Comparison of ENCODE assay signal across 1 cellular context in genomic region chr4:99022566-99022965, GRCh38.
TF ChIP-seq lines count a peak whose summit lies in the region.

No MANE protein-coding gene starts in this region.

TF ChIP-seq in endothelial cell of umbilical vein, 7 proteins besides CTCF, POLR2A, EP300 and RAD21:
- TF ChIP-seq MYC (IDR thresholded peaks at IDR 0.05; ENCODE audit: low read depth, low read length) (no peak), POLR2AphosphoS5 (IDR thresholded peaks at IDR 0.05; ENCODE audit: insufficient read depth, low read depth, low read length) (no peak), FOS (IDR thresholded peaks at IDR 0.05; ENCODE audit: borderline replicate concordance, insufficient read depth, low read length) (no peak)
- TF ChIP-seq, protein P1, sequence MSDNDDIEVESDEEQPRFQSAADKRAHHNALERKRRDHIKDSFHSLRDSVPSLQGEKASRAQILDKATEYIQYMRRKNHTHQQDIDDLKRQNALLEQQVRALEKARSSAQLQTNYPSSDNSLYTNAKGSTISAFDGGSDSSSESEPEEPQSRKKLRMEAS (IDR thresholded peaks at IDR 0.05; ENCODE audit: insufficient read depth, insufficient read length) = no peak
